Comparison of ENCODE assay signal across 8 cellular contexts in genomic region chr3:197711973-197712707, GRCh38. TPM values are rescaled to one million over a fixed set of nuclear protein-coding genes. Genes with fewer than 3 reads are reported as not detected.
DNase-seq lines count a peak whose midpoint lies in the region; ATAC-seq and TF ChIP-seq lines count a peak whose summit lies in the region.

No MANE protein-coding gene starts in this region.

- no peak for TF ChIP-seq EP300 in transverse colon (IDR thresholded peaks at IDR 0.05; ENCODE audit: low read depth)

- H3F3A ChIP-seq in SU-DHL-6 (ENCODE audit: insufficient read depth) = peaks cover 19% of the 10 kb centered on the region; the same call in 1 of the 2 replicates

- H3K4me1 ChIP-seq in heart left ventricle (peaks cover 0 to 33% (median 20%) of the 10 kb centered on the region in 12 donors), transverse colon (peaks cover 0 to 19% (median 14%) of the 10 kb centered on the region in 4 donors)

- 2 to 44% (median 4%) methylated on average over 9 of the region's 9 CpGs for WGBS in adipose tissue, 3 donors
- 0 to 1% (median 0%) methylated on average over 9 of the region's 9 CpGs for WGBS in heart left ventricle, 4 donors
- 40 to 50% methylated on average over 1 to 9 of the region's 9 CpGs for WGBS in transverse colon (ENCODE audit: low coverage in 1 of 2), 2 donors

- peak overlapping the region; percentile 91 to 97 (median 96) for H3K27ac Mint-ChIP-seq in CD14-positive monocyte

- intact Hi-C loops in CD14-positive monocyte (cut with micrococcal nuclease) (no loop called here), heart left ventricle (cut with DNase I) (loop anchor here in 7 of 10 donors (1.0 to 10.0 kb wide), 6 partner anchors 24 to 83 kb away; partner anchors contain the start of genes FYTTD1 (in 5 of the 7), RUBCN (in 2 of the 7) and LRCH3 (in 1 of the 7)), posterior cingulate gyrus (cut with DNase I) (no loop called here), transverse colon (cut with DNase I; ENCODE audit: low total_unique reads) (no loop called here)

- H2AFZ ChIP-seq in SU-DHL-6 (ENCODE audit: low read depth, low read length, severe bottlenecking) = no peak overlapping the region

- H3K9me2 ChIP-seq in SU-DHL-6 (replicated peaks; ENCODE audit: insufficient read depth, low read length) = no peaks in the 10 kb centered on the region

- peaks cover 0 to 2% (median 1%) of the 10 kb centered on the region in 3 donors for H3K27me3 Mint-ChIP-seq in CD14-positive monocyte (ENCODE audit: low read depth in 3 of 3)

- peak in 1 of 2 donors; percentile 71 for TF ChIP-seq POLR2A in heart left ventricle (IDR thresholded peaks at IDR 0.05)
- peak; percentile 65 for TF ChIP-seq POLR2A in transverse colon (IDR thresholded peaks at IDR 0.05)

- H3K27ac ChIP-seq in SU-DHL-6 (ENCODE audit: low read depth, low read length) (peak overlapping the region; percentile 72), adipose tissue (ENCODE audit: low read depth, low read length) (peak overlapping the region; percentile 92), heart left ventricle (peak overlapping the region; percentile 77 to 97 (median 92)), transverse colon (peak overlapping the region; percentile 85 to 89 (median 87))

- peak; percentile 91 for ATAC-seq in GM21360 (IDR thresholded peaks at IDR 0.05; ENCODE audit: unreplicated experiment)
- ATAC-seq in heart left ventricle = peak; percentile 94 to 98 (median 96)

- no peaks in the 10 kb centered on the region for H4K20me1 ChIP-seq in SU-DHL-6 (ENCODE audit: low read depth, low read length)

- peaks cover 0 to 3% (median 0%) of the 10 kb centered on the region in 7 donors for H3K9me3 Mint-ChIP-seq in CD14-positive monocyte

- in situ Hi-C loops in transverse colon (cut with MboI; ENCODE audit: low pct_ligation_motif_present in 1 of 4, low pct_unique_long_range_greater_than_20kb in 1 of 4, low sequenced_read_pairs in 3 of 4) = no loop called here

- peaks cover 35% of the 10 kb centered on the region for H3K79me2 ChIP-seq in SU-DHL-6 (ENCODE audit: insufficient read depth, low read length)

- H3K27me3 ChIP-seq in SU-DHL-6 (ENCODE audit: low read length) (no peaks in the 10 kb centered on the region), heart left ventricle (no peaks in the 10 kb centered on the region), transverse colon (no peaks in the 10 kb centered on the region)

- peak overlapping the region; percentile 21 for H3K9ac ChIP-seq in SU-DHL-6 (ENCODE audit: low read length)

- peaks cover 30 to 41% of the 10 kb centered on the region in 2 donors for H3K36me3 Mint-ChIP-seq in CD14-positive monocyte

- peak overlapping the region; percentile 53 to 89 for H3K4me3 Mint-ChIP-seq in CD14-positive monocyte

- 0 out of 2 replicates have a peak, but pooled peaks cover 4% of the 10 kb centered on the region for H3K36me3 ChIP-seq in SU-DHL-6 (ENCODE audit: low read length)
- H3K36me3 ChIP-seq in heart left ventricle = peaks cover 0 to 32% (median 16%) of the 10 kb centered on the region in 9 donors
- H3K36me3 ChIP-seq in transverse colon = peaks cover 0 to 4% (median 2%) of the 10 kb centered on the region in 4 donors

- H3K4me3 ChIP-seq in SU-DHL-6 (ENCODE audit: insufficient read depth, low read length, poor library complexity, severe bottlenecking) (peak overlapping the region; percentile 35), heart left ventricle (peak overlapping the region in 10 of 12 donors; percentile 15 to 58 (median 47)), transverse colon (peak overlapping the region in 3 of 4 donors; percentile 1 to 30 (median 20))

- DNase-seq in CD14-positive monocyte (ENCODE audit: low spot score) (peak; percentile 92), HS-27A (ENCODE audit: low read depth) (peak; percentile 90), heart left ventricle (peak; percentile 83 to 95 (median 91)), posterior cingulate gyrus (peak; percentile 69 to 98 (median 80)), transverse colon (peak; percentile 87)

- H3K9me3 ChIP-seq in SU-DHL-6 (ENCODE audit: insufficient read depth, low read length) (no peaks in the 10 kb centered on the region), heart left ventricle (no peaks in the 10 kb centered on the region), transverse colon (no peaks in the 10 kb centered on the region)

- no peak for TF ChIP-seq CTCF in CD14-positive monocyte (IDR thresholded peaks at IDR 0.05)
- no peak for TF ChIP-seq CTCF in SU-DHL-6 (IDR thresholded peaks at IDR 0.05; ENCODE audit: insufficient read depth, low read length, poor library complexity, severe bottlenecking)
- TF ChIP-seq CTCF in heart left ventricle (IDR thresholded peaks at IDR 0.05) = peak in 1 of 12 donors; percentile 4
- no peak for TF ChIP-seq CTCF in transverse colon (IDR thresholded peaks at IDR 0.05)

- peak overlapping the region; percentile 69 for H3K4me2 ChIP-seq in SU-DHL-6 (ENCODE audit: low read depth, low read length, poor library complexity, severe bottlenecking)

- H3K4me1 Mint-ChIP-seq in CD14-positive monocyte = peaks cover 25% of the 10 kb centered on the region

RNA-seq across cellular contexts. Expression of gene RUBCN, which starts 24.6 kb away (rescaled TPM):
- polyA plus RNA-seq in CD14-positive monocyte (10 to 100 TPM in 1 of 2 donors, 1 to 10 TPM in 1; 8.6 to 13.5 TPM), adipose tissue (1 to 10 TPM; 6.6 to 8.9 (median 7.8) TPM), heart left ventricle (10 to 100 TPM; 14.9 to 38.5 TPM)
- total RNA-seq in heart left ventricle (10 to 100 TPM; 22.9 to 53.4 (median 36.9) TPM), transverse colon (10 to 100 TPM; 32.2 to 64.7 (median 54.8) TPM)

RNA-seq across cellular contexts. Expression of gene FYTTD1, which starts 37.5 kb away (rescaled TPM):
- polyA plus RNA-seq in CD14-positive monocyte (10 to 100 TPM; 59.4 to 73.2 TPM), adipose tissue (10 to 100 TPM; 14.0 to 31.7 (median 20.2) TPM), heart left ventricle (10 to 100 TPM; 19.0 to 44.9 TPM)
- total RNA-seq in heart left ventricle (10 to 100 TPM; 49.1 to 93.6 (median 76.3) TPM), transverse colon (10 to 100 TPM; 18.3 to 94.6 (median 33.6) TPM)

Comparison
In these comparisons a context has a peak if more than half of its experiments do, and no peak if none do; other contexts are left out.
1. Peak in every context shown above with its lines: DNase-seq, ATAC-seq, H3K4me3 ChIP-seq and H3K27ac ChIP-seq.
2. intact Hi-C loops: an anchor here in heart left ventricle (1.0 to 10.0 kb wide); none called in CD14-positive monocyte, posterior cingulate gyrus and transverse colon.